ENCODE assay signal across 7 cellular contexts in genomic region chr2:29309090-29310054, GRCh38.
DNase-seq lines count a peak whose midpoint lies in the region; ATAC-seq and TF ChIP-seq lines count a peak whose summit lies in the region.

No MANE protein-coding gene starts in this region.

- no peak overlapping the region for H3K27ac Mint-ChIP-seq in endothelial cell (ENCODE audit: unreplicated experiment)

- in situ Hi-C loops in HAP-1 (cut with MboI; ENCODE audit: low sequenced_read_pairs) = no loop called here

- H3K27ac ChIP-seq in thoracic aorta = no peak overlapping the region

- H3K4me1 ChIP-seq in HAP-1 (no peaks in the 10 kb centered on the region), thoracic aorta (ENCODE audit: control insufficient read depth in 1 of 2, low read depth in 2 of 2) (no peaks in the 10 kb centered on the region)

- no peak overlapping the region for H3K4me3 Mint-ChIP-seq in endothelial cell (ENCODE audit: unreplicated experiment)

- H3K9me3 Mint-ChIP-seq in endothelial cell (ENCODE audit: unreplicated experiment) = no peaks in the 10 kb centered on the region

- no peaks in the 10 kb centered on the region for H3K36me3 Mint-ChIP-seq in endothelial cell (ENCODE audit: low read depth, unreplicated experiment)

- ATAC-seq in thoracic aorta (ENCODE audit: insufficient number of reproducible peaks, low FRiP score, low read depth) = no peak

- H3K9me3 ChIP-seq in HAP-1 = no peaks in the 10 kb centered on the region
- no peaks in the 10 kb centered on the region for H3K9me3 ChIP-seq in thoracic aorta

- H3K4me1 Mint-ChIP-seq in endothelial cell (ENCODE audit: unreplicated experiment) = no peaks in the 10 kb centered on the region

- H3K36me3 ChIP-seq in HAP-1 (replicated peaks) (no peaks in the 10 kb centered on the region), thoracic aorta (no peaks in the 10 kb centered on the region)

- TF ChIP-seq CTCF in WI38 (IDR thresholded peaks at IDR 0.05; ENCODE audit: low read depth, low read length) (peak; percentile 86), endothelial cell (IDR thresholded peaks at IDR 0.05; ENCODE audit: unreplicated experiment) (peak; percentile 55), thoracic aorta (IDR thresholded peaks at IDR 0.05) (peak; percentile 38)

- peaks cover 4% of the 10 kb centered on the region for H3K27me3 Mint-ChIP-seq in endothelial cell (ENCODE audit: unreplicated experiment)

- no peak overlapping the region for H3K4me3 ChIP-seq in HAP-1
- H3K4me3 ChIP-seq in WI38 (ENCODE audit: low read depth, low read length) = no peak overlapping the region
- H3K4me3 ChIP-seq in thoracic aorta = no peak overlapping the region

- no peaks in the 10 kb centered on the region for H3K27me3 ChIP-seq in HAP-1 (ENCODE audit: low read depth)
- H3K27me3 ChIP-seq in thoracic aorta (replicated peaks; ENCODE audit: insufficient read depth) = no peaks in the 10 kb centered on the region

- DNase-seq in GDM1 (lab: John Stamatoyannopoulos, UW) (peak; percentile 54), HAP-1 (ENCODE audit: low spot score in 2 of 2) (peak; percentile 67 to 75), NCI-H146 treated with DMSO at 0.1 percent for 48 hours (lab: John Stamatoyannopoulos, UW; ENCODE audit: unreplicated experiment) (peak; percentile 6), endothelial cell (ENCODE audit: low spot score) (peak; percentile 44), midbrain (lab: John Stamatoyannopoulos, UW) (peak; percentile 16), thoracic aorta (ENCODE audit: low spot score) (no peak)
